22 cellular contexts compared by ENCODE assay signal in the genomic region with DNA sequence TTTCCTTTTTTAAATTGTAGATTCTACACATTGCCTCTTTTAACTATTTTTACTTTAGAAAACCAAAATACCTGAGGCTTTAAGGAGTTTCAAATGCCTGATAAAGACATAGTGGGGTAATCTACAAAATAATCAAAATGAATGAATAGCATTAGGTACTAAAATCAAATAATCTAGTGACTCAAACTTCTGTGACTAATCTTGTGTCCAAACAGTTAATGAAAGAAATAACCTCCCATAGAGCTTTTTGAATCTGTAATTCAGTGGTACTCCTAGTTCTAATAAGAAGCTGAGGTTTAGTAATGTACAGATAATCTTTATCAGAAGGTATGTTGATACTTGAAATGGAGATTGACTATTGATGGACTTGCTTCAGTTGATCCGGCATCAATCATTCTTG. TPM values are rescaled to one million over a fixed set of nuclear protein-coding genes. Genes with fewer than 3 reads are reported as not detected.
DNase-seq lines count a peak whose midpoint lies in the region; ATAC-seq and TF ChIP-seq lines count a peak whose summit lies in the region.
"Had no signal": no experiment of that assay in that cellular context is flagged by ENCODE, and none has a peak within 500 bp of the region (broad histone marks: within the 10 kb centered on the region; RNA-seq: fewer than 3 reads in every experiment).

No MANE protein-coding gene starts in this region.

- TF ChIP-seq CTCF in IMR-90 (conservative IDR thresholded peaks at IDR 0.05; ENCODE audit: low read depth, low read length), result no peak
- no peak for TF ChIP-seq CTCF in epithelial cell of esophagus (IDR thresholded peaks at IDR 0.05; ENCODE audit: insufficient read depth, low read depth, low read length, missing control alignments)
- TF ChIP-seq CTCF in suprapubic skin (IDR thresholded peaks at IDR 0.05), result no peak
- no peak for TF ChIP-seq CTCF in Peyer's patch (IDR thresholded peaks at IDR 0.05)

- H4K91ac ChIP-seq in IMR-90 (ENCODE audit: insufficient read depth, low read depth, low read length), result no peak overlapping the region

- H3K27ac ChIP-seq in ACC112 (ENCODE audit: low read depth, low read length) (peak overlapping the region; percentile 77), IMR-90 (ENCODE audit: insufficient read depth, low read length) (no peak overlapping the region), suprapubic skin (peak overlapping the region; percentile 53), Peyer's patch (no peak overlapping the region)
- H3K27ac ChIP-seq: HL-60 had no signal

- no peaks in the 10 kb centered on the region for H4K20me1 ChIP-seq in IMR-90 (ENCODE audit: insufficient read depth, low read length)

- H3K79me2 ChIP-seq in ACC112 (ENCODE audit: control insufficient read depth, insufficient read depth, low read length, unreplicated experiment), result no peaks in the 10 kb centered on the region

- no peak overlapping the region for H3K56ac ChIP-seq in IMR-90 (ENCODE audit: extremely low read depth, insufficient read depth, low read length)

- peak overlapping the region; percentile 57; the same call in 1 of the 2 replicates for H3K18ac ChIP-seq in IMR-90 (ENCODE audit: low read depth, low read length)

- TF ChIP-seq RAD21 in IMR-90 (IDR thresholded peaks at IDR 0.05; ENCODE audit: low read length), result no peak

- peak overlapping the region; percentile 84; the same call in 1 of the 2 replicates for H3K14ac ChIP-seq in IMR-90 (replicated peaks; ENCODE audit: low read depth, low read length)

- no peak for TF ChIP-seq POLR2A in IMR-90 (IDR thresholded peaks at IDR 0.05; ENCODE audit: low read depth, low read length)
- TF ChIP-seq POLR2A in suprapubic skin (IDR thresholded peaks at IDR 0.05), result no peak
- no peak for TF ChIP-seq POLR2A in Peyer's patch (IDR thresholded peaks at IDR 0.05)

- intact Hi-C loops in IMR-90 (cut with micrococcal nuclease), result no loop called here

- peak overlapping the region in 1 of 2 experiments; percentile 59; a peak in 1 of 4 replicates for H4K8ac ChIP-seq in IMR-90 (ENCODE audit: low read depth in 2 of 2, low read length in 2 of 2)

- no peak for ATAC-seq in IMR-90 (ENCODE audit: low read depth)
- no peak for ATAC-seq in HG03135 (IDR thresholded peaks at IDR 0.05; ENCODE audit: unreplicated experiment)
- ATAC-seq: Right ventricle myocardium inferior had no signal

- H2BK20ac ChIP-seq in IMR-90 (ENCODE audit: low read depth, low read length), result peak overlapping the region; percentile 57

- POLR2A ChIA-PET in IMR-90 (lab: Charles Lee; ENCODE audit: unreplicated experiment), result no interaction called here

- H3K9me3 ChIP-seq in IMR-90 (ENCODE audit: control insufficient read depth, insufficient read depth, low read length) (no peaks in the 10 kb centered on the region), suprapubic skin (no peaks in the 10 kb centered on the region), Peyer's patch (no peaks in the 10 kb centered on the region)
- H3K9me3 ChIP-seq: HAP-1, SJCRH30 had no signal

- H2AFZ ChIP-seq in ACC112 (ENCODE audit: low read length, unreplicated experiment) (peak overlapping the region; percentile 62), IMR-90 (replicated peaks; ENCODE audit: low read length, poor library complexity) (no peak overlapping the region)

- H2AK5ac ChIP-seq in IMR-90 (ENCODE audit: low read depth, low read length), result 0 out of 2 replicates have a peak overlapping the region, but pooled peaks have one; percentile 61

- peak overlapping the region; percentile 11 for H2BK5ac ChIP-seq in IMR-90 (ENCODE audit: low read depth, low read length, poor library complexity, severe bottlenecking)

- H2BK15ac ChIP-seq in IMR-90 (ENCODE audit: low read depth, low read length), result peak overlapping the region; percentile 42; the same call in 1 of the 3 replicates

- H3K4me1 ChIP-seq in ACC112 (ENCODE audit: control insufficient read depth, insufficient read depth, low read length, unreplicated experiment) (peaks cover 26% of the 10 kb centered on the region), IMR-90 (ENCODE audit: control insufficient read depth, insufficient read depth, low read length) (peaks cover 4% of the 10 kb centered on the region), suprapubic skin (peaks cover 9% of the 10 kb centered on the region), Peyer's patch (no peaks in the 10 kb centered on the region)

- CTCF ChIA-PET in IMR-90 (lab: Yijun Ruan, JAX), result no interaction called here

- peaks cover 3% of the 10 kb centered on the region; the same call in 1 of the 2 replicates for H3K9me1 ChIP-seq in IMR-90 (ENCODE audit: insufficient read depth, low read length)

- no peak for TF ChIP-seq EP300 in suprapubic skin (IDR thresholded peaks at IDR 0.05)

- H3K4ac ChIP-seq in IMR-90 (ENCODE audit: low read depth, low read length), result no peak overlapping the region

- no peak overlapping the region for H2AK9ac ChIP-seq in IMR-90 (replicated peaks; ENCODE audit: low read depth, low read length, poor library complexity)

- no peaks in the 10 kb centered on the region for H3K27me3 ChIP-seq in ACC112 (ENCODE audit: insufficient read depth, low read length)
- H3K27me3 ChIP-seq in IMR-90 (ENCODE audit: control insufficient read depth, insufficient read depth, low read length), result no peaks in the 10 kb centered on the region
- no peaks in the 10 kb centered on the region for H3K27me3 ChIP-seq in suprapubic skin
- H3K27me3 ChIP-seq in Peyer's patch, result no peaks in the 10 kb centered on the region
- H3K27me3 ChIP-seq: SJCRH30 had no signal

- dilution Hi-C loops in IMR-90 (cut with HindIII; ENCODE audit: low sequenced_read_pairs, unreplicated experiment), result no loop called here

- no peaks in the 10 kb centered on the region for H3K79me1 ChIP-seq in IMR-90 (ENCODE audit: low read depth in 1 of 2, low read length in 2 of 2)

- H2BK120ac ChIP-seq in IMR-90 (ENCODE audit: low read depth, low read length), result no peak overlapping the region; the same call in 1 of the 2 replicates

- in situ Hi-C loops in IMR-90 (cut with MboI; ENCODE audit: low sequenced_read_pairs), result no loop called here

- H3K4me3 ChIP-seq in ACC112 (ENCODE audit: low read depth, low read length) (no peak overlapping the region), IMR-90 (ENCODE audit: insufficient read depth, low read depth, low read length) (no peak overlapping the region), epithelial cell of esophagus (ENCODE audit: low read length) (no peak overlapping the region), suprapubic skin (no peak overlapping the region), Peyer's patch (no peak overlapping the region)
- H3K4me3 ChIP-seq: HAP-1, SJCRH30 had no signal

- no CpG with 5 or more reads among the region's 1 CpG for WGBS in IMR-90 (ENCODE audit: extremely low coverage in 2 of 2, insufficient read length in 1 of 2), 2 experiments
- 93% methylated on average over 1 of the region's 1 CpG for WGBS in suprapubic skin

- BruUV-seq in IMR-90 (replicated peaks; lab: Mats Ljungman, UMichigan), result no TSS peak

- H3K4me2 ChIP-seq in IMR-90 (ENCODE audit: low read depth, low read length), result no peak overlapping the region

- H4K5ac ChIP-seq in IMR-90 (ENCODE audit: low read depth, low read length), result no peak overlapping the region

- H3K36me3 ChIP-seq in ACC112 (ENCODE audit: insufficient read depth, low read length) (no peaks in the 10 kb centered on the region), IMR-90 (ENCODE audit: control insufficient read depth, insufficient read depth, low read length) (no peaks in the 10 kb centered on the region), suprapubic skin (no peaks in the 10 kb centered on the region), Peyer's patch (no peaks in the 10 kb centered on the region)
- H3K36me3 ChIP-seq: HAP-1, SJCRH30 had no signal

- DNase-seq in IMR-90 (no peak), epithelial cell of esophagus (ENCODE audit: low read depth) (peak; percentile 20), suprapubic skin (ENCODE audit: low spot score in 2 of 2) (no peak), Peyer's patch (no peak)
- DNase-seq in stimulated activated CD4-positive, alpha-beta T cell treated with anti-CD3 and anti-CD28 coated beads, Interleukin-15, amount 100 ng/mL, for 24 hours, result no peak
- DNase-seq: C1 segment of cervical spinal cord; CD4-positive, alpha-beta memory T cell; COR-L47; DMS53; GOT3; NCI-H1105 treated with DMSO at 0.1 percent for 48 hours; NCI-H146; NCI-H1930; NCI-H2107; NCI-H524; NCI-H774; SJCRH30 had no signal

- H3K9ac ChIP-seq in IMR-90 (ENCODE audit: low read depth, low read length), result no peak overlapping the region

- no peak overlapping the region for H3K23ac ChIP-seq in IMR-90 (ENCODE audit: low read depth, low read length)

TF ChIP-seq in IMR-90, 13 proteins besides CTCF, POLR2A, EP300 and RAD21 (continues in another document):
- no peak for TF ChIP-seq RFX5 (IDR thresholded peaks at IDR 0.05; ENCODE audit: low read depth, low read length)
- TF ChIP-seq BHLHE40 (IDR thresholded peaks at IDR 0.05; ENCODE audit: low read depth, low read length), result no peak
- TF ChIP-seq, protein P1, sequence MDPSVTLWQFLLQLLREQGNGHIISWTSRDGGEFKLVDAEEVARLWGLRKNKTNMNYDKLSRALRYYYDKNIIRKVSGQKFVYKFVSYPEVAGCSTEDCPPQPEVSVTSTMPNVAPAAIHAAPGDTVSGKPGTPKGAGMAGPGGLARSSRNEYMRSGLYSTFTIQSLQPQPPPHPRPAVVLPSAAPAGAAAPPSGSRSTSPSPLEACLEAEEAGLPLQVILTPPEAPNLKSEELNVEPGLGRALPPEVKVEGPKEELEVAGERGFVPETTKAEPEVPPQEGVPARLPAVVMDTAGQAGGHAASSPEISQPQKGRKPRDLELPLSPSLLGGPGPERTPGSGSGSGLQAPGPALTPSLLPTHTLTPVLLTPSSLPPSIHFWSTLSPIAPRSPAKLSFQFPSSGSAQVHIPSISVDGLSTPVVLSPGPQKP (IDR thresholded peaks at IDR 0.05; ENCODE audit: borderline replicate concordance, low read depth, low read length), result no peak
- TF ChIP-seq MAFK (IDR thresholded peaks at IDR 0.05; ENCODE audit: low read depth, low read length), result no peak
- TF ChIP-seq CHD1 (IDR thresholded peaks at IDR 0.05; ENCODE audit: low read depth, low read length), result no peak
- TF ChIP-seq CEBPB (IDR thresholded peaks at IDR 0.05; ENCODE audit: low read depth, low read length), result no peak
- no peak for TF ChIP-seq MXI1 (IDR thresholded peaks at IDR 0.05; ENCODE audit: borderline replicate concordance, low read depth, low read length)
- no peak for TF ChIP-seq SMC3 (IDR thresholded peaks at IDR 0.05; ENCODE audit: low read depth, low read length)

RNA-seq across cellular contexts. Expression of gene DTWD1, which starts 53.0 kb away (rescaled TPM):
- total RNA-seq in IMR-90 (2012; rRNA removed) (20.1 and 24.4 TPM in 2 replicates), suprapubic skin (10 to 100 TPM; 12.3 to 40.6 (median 15.8) TPM), Peyer's patch (1 to 10 TPM; 5.4 to 9.5 (median 7.2) TPM)
- 12.6 and 19.9 TPM in 2 replicates for polyA plus RNA-seq in IMR-90 (2012; rRNA removed)
- polyA plus RNA-seq in IMR-90 (2012; cell fraction: cytosol; rRNA removed), result 1.4 and 2.0 TPM in 2 replicates
- 1.4 and 20.7 TPM in 2 replicates for polyA plus RNA-seq in IMR-90 (2012; cell fraction: nucleus; rRNA removed; ENCODE audit: low replicate concordance)

RNA-seq across cellular contexts. Expression of gene FAM227B, which starts 53.2 kb away (rescaled TPM):
- total RNA-seq in IMR-90 (2012; rRNA removed) (1.8 and 2.5 TPM in 2 replicates), suprapubic skin (1 to 10 TPM; 2.1 to 8.0 (median 5.1) TPM), Peyer's patch (1 to 10 TPM; 1.1 to 4.1 (median 2.9) TPM)
- polyA plus RNA-seq in IMR-90 (2012; rRNA removed), result 2.6 and 3.0 TPM in 2 replicates
- polyA plus RNA-seq in IMR-90 (2012; cell fraction: cytosol; rRNA removed), result 0.36 and 0.40 TPM in 2 replicates
- polyA plus RNA-seq in IMR-90 (2012; cell fraction: nucleus; rRNA removed; ENCODE audit: low replicate concordance), result 0.36 and 1.4 TPM in 2 replicates

Comparison
In these comparisons a context has a peak if more than half of its experiments do, and no peak if none do; other contexts are left out.
1. H3K27ac ChIP-seq: peak in ACC112 (single experiment) and suprapubic skin (single experiment); none in IMR-90 (single experiment) and Peyer's patch (0 of 4).